9 cellular contexts compared by ENCODE assay signal in the genomic region with DNA sequence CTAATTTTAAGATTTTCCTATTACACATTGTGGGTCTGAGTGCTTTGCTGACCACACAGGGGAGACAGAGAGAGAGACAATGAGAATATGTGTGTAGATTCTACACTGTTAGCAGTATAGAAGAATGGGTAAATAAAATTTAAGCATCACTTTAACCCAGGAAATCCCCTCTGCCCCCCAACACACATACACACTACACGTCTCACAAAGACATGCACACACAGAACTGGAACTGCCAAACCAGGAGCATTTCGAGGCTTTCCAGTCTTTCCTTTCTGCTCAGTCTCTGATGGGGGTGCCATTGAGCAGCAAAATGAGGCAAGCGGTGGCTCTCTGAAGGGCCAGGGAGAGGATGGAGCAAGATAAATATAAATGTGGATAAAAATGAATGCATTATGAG. TPM values are rescaled to one million over a fixed set of nuclear protein-coding genes. Genes with fewer than 3 reads are reported as not detected.
DNase-seq lines count a peak whose midpoint lies in the region; ATAC-seq and TF ChIP-seq lines count a peak whose summit lies in the region.
"Had no signal": no experiment of that assay in that cellular context is flagged by ENCODE, and none has a peak within 500 bp of the region (broad histone marks: within the 10 kb centered on the region; RNA-seq: fewer than 3 reads in every experiment).

No MANE protein-coding gene starts in this region.

- H3K4me3 ChIP-seq in AG04449 (ENCODE audit: low read depth, low read length): no peak overlapping the region
- no peak overlapping the region for H3K4me3 ChIP-seq in GM23248
- no peak overlapping the region for H3K4me3 ChIP-seq in fibroblast of villous mesenchyme (ENCODE audit: low read depth, low read length)
- peak overlapping the region; percentile 99 for H3K4me3 ChIP-seq in thoracic aorta

- no peak for DNase-seq in AG04449 (ENCODE audit: low read depth, low spot score)
- peak; percentile 60 for DNase-seq in GM23248
- DNase-seq in RWPE1 (ENCODE audit: low spot score): no peak
- DNase-seq in fibroblast of villous mesenchyme (ENCODE audit: low read depth): peak; percentile 27
- no peak for DNase-seq in thoracic aorta (ENCODE audit: low spot score)
- DNase-seq in occipital lobe (lab: John Stamatoyannopoulos, UW): no peak
- DNase-seq: activated naive CD8-positive, alpha-beta T cell treated with anti-CD3 and anti-CD28 coated beads, Interleukin-2, amount 10 ng/mL, durations not matched to agents 7 days and 5 days had no signal

- no peak overlapping the region for H3K4me2 ChIP-seq in GM23248 (ENCODE audit: unreplicated experiment)

- H4K20me1 ChIP-seq in GM23248 (ENCODE audit: insufficient read depth): no peaks in the 10 kb centered on the region

- H3K27me3 ChIP-seq in GM23248 (replicated peaks; ENCODE audit: insufficient read depth) (peaks cover 62% of the 10 kb centered on the region), thoracic aorta (replicated peaks; ENCODE audit: insufficient read depth) (no peaks in the 10 kb centered on the region)

- H3K79me2 ChIP-seq in GM23248 (ENCODE audit: insufficient read depth): no peaks in the 10 kb centered on the region

- no peak for ATAC-seq in thoracic aorta (ENCODE audit: insufficient number of reproducible peaks, low FRiP score, low read depth)
- ATAC-seq in GM19035 (IDR thresholded peaks at IDR 0.05; ENCODE audit: unreplicated experiment): no peak
- ATAC-seq in HG03139 (IDR thresholded peaks at IDR 0.05; ENCODE audit: unreplicated experiment): no peak

- no peaks in the 10 kb centered on the region for H3K36me3 ChIP-seq in GM23248 (ENCODE audit: low read depth)
- H3K36me3 ChIP-seq in thoracic aorta: no peaks in the 10 kb centered on the region

- H3K9ac ChIP-seq in GM23248: no peak overlapping the region

- peak; percentile 21 for TF ChIP-seq CTCF in AG04449 (IDR thresholded peaks at IDR 0.05; ENCODE audit: insufficient read depth, low read length, missing control alignments)
- TF ChIP-seq CTCF in RWPE1 (conservative IDR thresholded peaks at IDR 0.05; ENCODE audit: low read depth): peak; percentile 54
- peak; percentile 34 for TF ChIP-seq CTCF in fibroblast of villous mesenchyme (IDR thresholded peaks at IDR 0.05; ENCODE audit: insufficient read depth, low read depth, low read length)
- TF ChIP-seq CTCF in thoracic aorta (IDR thresholded peaks at IDR 0.05): peak; percentile 35

- H3K9me2 ChIP-seq in GM23248 (ENCODE audit: insufficient read depth): no peaks in the 10 kb centered on the region

- no peaks in the 10 kb centered on the region for H3K4me1 ChIP-seq in GM23248 (ENCODE audit: insufficient read depth)
- peaks cover 29 to 62% of the 10 kb centered on the region in 2 donors for H3K4me1 ChIP-seq in thoracic aorta (ENCODE audit: control insufficient read depth in 1 of 2, low read depth in 2 of 2)

- WGBS in GM23248 (ENCODE audit: low coverage in 1 of 2, low lambda C conversion rate in 2 of 2, missing lambda C conversion rate in 2 of 2), 2 experiments: 2 to 6% methylated on average over 3 of the region's 3 CpGs

- H2AFZ ChIP-seq in GM23248: no peak overlapping the region

- H3K27ac ChIP-seq in GM23248: no peak overlapping the region
- no peak overlapping the region for H3K27ac ChIP-seq in RWPE1
- H3K27ac ChIP-seq in thoracic aorta: peak overlapping the region; percentile 31 to 95

- POLR2A ChIA-PET in AG04449 (lab: Yijun Ruan, JAX) (no interaction called here), RWPE1 (lab: Yijun Ruan, JAX; ENCODE audit: low non-redundant PET) (no interaction called here)

- CTCF ChIA-PET in AG04449 (lab: Yijun Ruan, JAX): interaction anchor here (1.1 to 2.5 kb wide), 4 partner anchors 9 to 150 kb away, joined by 3 to 10 read pairs (median 3); no protein-coding TSS in a partner anchor
- CTCF ChIA-PET in RWPE1 (lab: Yijun Ruan, JAX): no interaction called here

- peaks cover 17% of the 10 kb centered on the region for H3F3A ChIP-seq in GM23248 (ENCODE audit: insufficient read depth)

- H3K9me3 ChIP-seq in GM23248 (ENCODE audit: low read depth) (no peaks in the 10 kb centered on the region), thoracic aorta (no peaks in the 10 kb centered on the region)

- in situ Hi-C loops in GM23248 (cut with MboI): loop anchor here (10.0 kb wide), 1 partner anchor 134 kb away; no protein-coding TSS in a partner anchor

RNA-seq across cellular contexts. Expression of a gene that starts 2.5 kb away (rescaled TPM):
- under 0.01 TPM in 1 of 2 replicates, not detected in the other for total RNA-seq in GM23248 (2014; rRNA removed; shearing (Covaris generic))
- polyA plus RNA-seq in GM23248 (2016; fragmentation: Nextera tagmentation; extraction: Ambion mirVana): not detected in 2 replicates
- under 0.01 TPM in 2 replicates for total RNA-seq in fibroblast of villous mesenchyme
- total RNA-seq in thoracic aorta: 10 to 100 TPM; 47.1 to 69.9 TPM
- total RNA-seq in occipital lobe: 7.2 TPM

RNA-seq across cellular contexts. Expression of a gene that starts 16.9 kb away (rescaled TPM):
- total RNA-seq in GM23248 (2014; rRNA removed; shearing (Covaris generic)): 26.5 and 35.7 TPM in 2 replicates
- 11.3 and 13.5 TPM in 2 replicates for polyA plus RNA-seq in GM23248 (2016; fragmentation: Nextera tagmentation; extraction: Ambion mirVana)
- total RNA-seq in fibroblast of villous mesenchyme (54.1 and 54.8 TPM in 2 replicates), thoracic aorta (10 to 100 TPM; 33.6 to 45.6 TPM), occipital lobe (73.9 TPM)

Comparison
In these comparisons a context has a peak if more than half of its experiments do, and no peak if none do; other contexts are left out.
1. DNase-seq: peak in GM23248 (single experiment) and fibroblast of villous mesenchyme (single experiment); none in AG04449 (single experiment), RWPE1 (single experiment), thoracic aorta (single experiment) and occipital lobe (single experiment).
2. H3K27ac ChIP-seq: peak in thoracic aorta (2 of 2); none in GM23248 (single experiment) and RWPE1 (single experiment).
3. Peak in every context shown above with its lines, with median percentiles within 50 percentile points of each other: CTCF ChIP-seq.